8 cellular contexts compared by ENCODE assay signal in genomic region chr1:43853161-43853921, GRCh38.
DNase-seq lines count a peak whose midpoint lies in the region; ATAC-seq, FAIRE-seq and TF ChIP-seq lines count a peak whose summit lies in the region.

No MANE protein-coding gene starts in this region.

- H3K4me1 ChIP-seq in body of pancreas (no peaks in the 10 kb centered on the region), ovary (ENCODE audit: insufficient read depth) (peaks cover 6% of the 10 kb centered on the region), testis (no peaks in the 10 kb centered on the region), HAP-1 (peaks cover 14% of the 10 kb centered on the region)

- peaks cover 3% of the 10 kb centered on the region for H3K4me1 Mint-ChIP-seq in progenitor cell of endocrine pancreas (ENCODE audit: low read depth)

- peak; percentile 32 for DNase-seq in CMK (ENCODE audit: low read depth)
- peak; percentile 26 for DNase-seq in H54 (ENCODE audit: insufficient read length, low spot score)
- peak; percentile 98 for DNase-seq in NCI-H510A treated with DMSO at 0.1 percent for 48 hours (lab: John Stamatoyannopoulos, UW)
- peak; percentile 29 to 66 (median 62) for DNase-seq in body of pancreas
- peak in 4 of 5 donors; percentile 32 to 51 (median 43) for DNase-seq in ovary
- DNase-seq in testis: no peak
- no peak for DNase-seq in progenitor cell of endocrine pancreas (ENCODE audit: low spot score, unreplicated experiment)
- no peak for DNase-seq in HAP-1 (ENCODE audit: low spot score in 2 of 2)

- in situ Hi-C loops in HAP-1 (cut with MboI; ENCODE audit: low sequenced_read_pairs): no loop called here

- no peaks in the 10 kb centered on the region for H3K36me3 Mint-ChIP-seq in progenitor cell of endocrine pancreas (ENCODE audit: insufficient read depth)

- H3K4me3 ChIP-seq in body of pancreas: no peak overlapping the region
- H3K4me3 ChIP-seq in ovary: no peak overlapping the region
- no peak overlapping the region for H3K4me3 ChIP-seq in testis
- no peak overlapping the region for H3K4me3 ChIP-seq in HAP-1

- 25 to 43% methylated on average over 7 of the region's 7 CpGs for WGBS in body of pancreas, 2 donors
- WGBS in ovary, 3 donors: 36 to 42% (median 37%) methylated on average over 7 of the region's 7 CpGs
- 66 to 70% methylated on average over 7 of the region's 7 CpGs for WGBS in testis, 2 donors

- no peak overlapping the region for H3K4me3 Mint-ChIP-seq in progenitor cell of endocrine pancreas (ENCODE audit: low read depth)

- TF ChIP-seq POLR2A in H54 (IDR thresholded peaks at IDR 0.05; ENCODE audit: low read depth, low read length): no peak
- TF ChIP-seq POLR2A in body of pancreas (IDR thresholded peaks at IDR 0.05): no peak
- no peak for TF ChIP-seq POLR2A in ovary (IDR thresholded peaks at IDR 0.05)
- TF ChIP-seq POLR2A in testis (IDR thresholded peaks at IDR 0.05): no peak

- ATAC-seq in body of pancreas: peak; percentile 24

- H3K9me3 ChIP-seq in body of pancreas: no peaks in the 10 kb centered on the region
- H3K9me3 ChIP-seq in ovary: no peaks in the 10 kb centered on the region
- no peaks in the 10 kb centered on the region for H3K9me3 ChIP-seq in testis
- H3K9me3 ChIP-seq in HAP-1: no peaks in the 10 kb centered on the region

- H3K27ac ChIP-seq in body of pancreas (no peak overlapping the region), ovary (no peak overlapping the region), testis (no peak overlapping the region)

- H3K27me3 ChIP-seq in body of pancreas (no peaks in the 10 kb centered on the region), ovary (no peaks in the 10 kb centered on the region), testis (no peaks in the 10 kb centered on the region), HAP-1 (ENCODE audit: low read depth) (no peaks in the 10 kb centered on the region)

- peak; percentile 78 for FAIRE-seq in H54 (lab: Jason Lieb, UNC)

- intact Hi-C loops in body of pancreas (cut with DNase I) (no loop called here), ovary (cut with DNase I) (no loop called here), testis (cut with DNase I; ENCODE audit: low total_unique reads) (no loop called here)

- H3K27ac Mint-ChIP-seq in progenitor cell of endocrine pancreas: no peak overlapping the region

- TF ChIP-seq EP300 in ovary (IDR thresholded peaks at IDR 0.05): no peak

- H3K27me3 Mint-ChIP-seq in progenitor cell of endocrine pancreas: no peaks in the 10 kb centered on the region

- H3K9me3 Mint-ChIP-seq in progenitor cell of endocrine pancreas (ENCODE audit: low read depth): no peaks in the 10 kb centered on the region

- no peak for TF ChIP-seq CTCF in body of pancreas (IDR thresholded peaks at IDR 0.05)
- TF ChIP-seq CTCF in ovary (IDR thresholded peaks at IDR 0.05): no peak
- TF ChIP-seq CTCF in testis (IDR thresholded peaks at IDR 0.05): no peak
- no peak for TF ChIP-seq CTCF in progenitor cell of endocrine pancreas (IDR thresholded peaks at IDR 0.05; ENCODE audit: unreplicated experiment)

- H3K36me3 ChIP-seq in body of pancreas (replicated peaks in 1 of 2; ENCODE audit: insufficient read depth in 1 of 2, low read depth in 2 of 2): no peaks in the 10 kb centered on the region
- H3K36me3 ChIP-seq in ovary: no peaks in the 10 kb centered on the region
- no peaks in the 10 kb centered on the region for H3K36me3 ChIP-seq in testis (ENCODE audit: low read depth, missing control alignments)
- H3K36me3 ChIP-seq in HAP-1 (replicated peaks): no peaks in the 10 kb centered on the region

Comparison
In these comparisons a context has a peak if more than half of its experiments do, and no peak if none do; other contexts are left out.
1. DNase-seq: peak in CMK (single experiment), H54 (single experiment), NCI-H510A treated with DMSO at 0.1 percent for 48 hours (single experiment), body of pancreas (4 of 4) and ovary (4 of 5); none in testis (single experiment), progenitor cell of endocrine pancreas (single experiment) and HAP-1 (0 of 2).